8 cellular contexts compared by ENCODE assay signal in genomic region chr4:145732895-145733880, GRCh38. TPM values are rescaled to one million over a fixed set of nuclear protein-coding genes. Genes with fewer than 3 reads are reported as not detected.
DNase-seq lines count a peak whose midpoint lies in the region; ATAC-seq and TF ChIP-seq lines count a peak whose summit lies in the region.

No MANE protein-coding gene starts in this region.

- no peaks in the 10 kb centered on the region for H3K36me3 ChIP-seq in PC-9 (ENCODE audit: low read depth)
- no peaks in the 10 kb centered on the region for H3K36me3 ChIP-seq in esophagus squamous epithelium

- BruUV-seq in PC-9 (replicated peaks; lab: Mats Ljungman, UMichigan): TSS peak; percentile 29

- peak in 3 of 4 donors; percentile 5 to 89 (median 54) for TF ChIP-seq POLR2A in esophagus squamous epithelium (IDR thresholded peaks at IDR 0.05)

- H4K20me1 ChIP-seq in PC-9 (ENCODE audit: insufficient read depth): no peaks in the 10 kb centered on the region

- peak; percentile 87 for ATAC-seq in GM21576 (IDR thresholded peaks at IDR 0.05; ENCODE audit: unreplicated experiment)

- CTCF ChIA-PET in PC-9 (lab: Charles Lee): no interaction called here

- H3K79me2 ChIP-seq in PC-9 (ENCODE audit: low read depth): no peaks in the 10 kb centered on the region

- H3K27me3 ChIP-seq in PC-9 (ENCODE audit: insufficient read depth, low read depth) (no peaks in the 10 kb centered on the region), esophagus squamous epithelium (no peaks in the 10 kb centered on the region)

- H3K4me2 ChIP-seq in PC-9: peak overlapping the region; percentile 90

- peak overlapping the region; percentile 51 for H3K4me3 ChIP-seq in Jurkat, Clone E6-1 (ENCODE audit: low read length)
- H3K4me3 ChIP-seq in PC-9: peak overlapping the region; percentile 65
- peak overlapping the region; percentile 55 to 81 (median 67) for H3K4me3 ChIP-seq in esophagus squamous epithelium

- DNase-seq in DMS 273 treated with DMSO at 0.1 percent for 48 hours (lab: John Stamatoyannopoulos, UW): peak; percentile 79
- peak; percentile 60 for DNase-seq in Jurkat, Clone E6-1 (ENCODE audit: low read depth, low spot score)
- peak; percentile 75 to 96 for DNase-seq in PC-9
- peak; percentile 78 for DNase-seq in activated T-helper 1 cell treated with Interleukin-2 at 50 U/mL for 16 hours (ENCODE audit: low read depth)
- peak; percentile 35 for DNase-seq in esophagus squamous epithelium (lab: John Stamatoyannopoulos, UW)
- peak; percentile 96 for DNase-seq in myocyte (ENCODE audit: low read depth)
- DNase-seq in stimulated activated CD8-positive, alpha-beta memory T cell treated with anti-CD3 and anti-CD28 coated beads, Interleukin-7, amount 100 ng/mL, for 24 hours (ENCODE audit: low read depth): peak; percentile 72

- H3K4me1 ChIP-seq in PC-9 (replicated peaks; ENCODE audit: insufficient read depth) (peaks cover 41% of the 10 kb centered on the region), esophagus squamous epithelium (peaks cover 11 to 59% (median 35%) of the 10 kb centered on the region in 3 donors)

- H3K27ac ChIP-seq in PC-9 (peak overlapping the region; percentile 100), esophagus squamous epithelium (peak overlapping the region; percentile 98 to 99 (median 98))

- POLR2A ChIA-PET in PC-9 (lab: Charles Lee; ENCODE audit: unreplicated experiment): interaction anchor here (0.5 to 0.8 kb wide), 8 partner anchors 36 to 438 kb away, joined by 3 to 17 read pairs (median 4); partner anchors contain the start of gene C4orf51

- no peaks in the 10 kb centered on the region for H3K9me2 ChIP-seq in PC-9 (ENCODE audit: insufficient read depth)

- 3 to 6% methylated on average over 8 to 11 of the region's 81 CpGs for WGBS in esophagus squamous epithelium, 2 donors

- intact Hi-C loops in PC-9 (cut with micrococcal nuclease; ENCODE audit: unreplicated experiment): loop anchor here (5.0 to 10.0 kb wide), 3 partner anchors 444 to 1884 kb away; partner anchors contain the start of genes LSM6 and TMEM184C
- intact Hi-C loops in esophagus squamous epithelium (cut with DNase I): loop anchor here (5.0 kb wide), 1 partner anchor 111 kb away; no protein-coding TSS in a partner anchor

- H3F3A ChIP-seq in PC-9 (ENCODE audit: insufficient read depth, low read depth): peaks cover 32% of the 10 kb centered on the region

- TF ChIP-seq CTCF in PC-9 (conservative IDR thresholded peaks at IDR 0.05): no peak
- TF ChIP-seq CTCF in esophagus squamous epithelium (IDR thresholded peaks at IDR 0.05): peak in 1 of 6 experiments; percentile 19

- no peak overlapping the region; the same call in none of the 2 replicates for H2AFZ ChIP-seq in PC-9

- H3K9me3 ChIP-seq in PC-9 (ENCODE audit: insufficient read depth, low read depth) (no peaks in the 10 kb centered on the region), esophagus squamous epithelium (no peaks in the 10 kb centered on the region)

RNA-seq across cellular contexts. Expression of gene C4orf51, which starts 53.2 kb away (rescaled TPM):
- not detected for polyA plus RNA-seq in Jurkat, Clone E6-1 (2012; ENCODE audit: insufficient read depth, insufficient read length)
- total RNA-seq in PC-9 (2021): not detected in 2 replicates
- not detected for total RNA-seq in esophagus squamous epithelium
- not detected in 2 replicates for total RNA-seq in myocyte
- not detected for polyA plus RNA-seq in myocyte (2012)

Comparison
In these comparisons a context has a peak if more than half of its experiments do, and no peak if none do; other contexts are left out.
1. Peak in every context shown above with its lines: DNase-seq, ATAC-seq, H3K4me3 ChIP-seq and H3K27ac ChIP-seq.
2. DNase-seq: peak in every context shown above with its lines; median percentile 96 in myocyte; 86 in PC-9; 79 in DMS 273 treated with DMSO at 0.1 percent for 48 hours; 78 in activated T-helper 1 cell treated with Interleukin-2 at 50 U/mL for 16 hours; 72 in stimulated activated CD8-positive, alpha-beta memory T cell treated with anti-CD3 and anti-CD28 coated beads, Interleukin-7, amount 100 ng/mL, for 24 hours; 60 in Jurkat, Clone E6-1; 35 in esophagus squamous epithelium.